Comparison of ENCODE assay signal across 9 cellular contexts in genomic region chr20:63740501-63741353, GRCh38. TPM values are rescaled to one million over a fixed set of nuclear protein-coding genes. Genes with fewer than 3 reads are reported as not detected.
DNase-seq lines count a peak whose midpoint lies in the region; ATAC-seq and TF ChIP-seq lines count a peak whose summit lies in the region.
"Had no signal": no experiment of that assay in that cellular context is flagged by ENCODE, and none has a peak within 500 bp of the region (broad histone marks: within the 10 kb centered on the region; RNA-seq: fewer than 3 reads in every experiment).

No MANE protein-coding gene starts in this region.

- intact Hi-C loops in upper lobe of right lung (cut with DNase I): no loop called here

- H3K4me3 ChIP-seq in CD8-positive, alpha-beta memory T cell (ENCODE audit: low read length): peak overlapping the region; percentile 66
- H3K4me3 ChIP-seq in HAP-1: peak overlapping the region; percentile 67
- peak overlapping the region; percentile 60 for H3K4me3 ChIP-seq in fibroblast of mammary gland (ENCODE audit: control insufficient read depth, low read depth, low read length)
- H3K4me3 ChIP-seq in muscle layer of duodenum (ENCODE audit: low read depth in 1 of 2, low read length in 2 of 2): peak overlapping the region; percentile 57 to 68
- peak overlapping the region; percentile 63 for H3K4me3 ChIP-seq in upper lobe of right lung

- POLR2A ChIA-PET in CD8-positive, alpha-beta memory T cell (lab: Charles Lee): interaction anchor here (0.5 to 1.7 kb wide), 10 partner anchors 10 to 136 kb away, joined by 3 to 16 read pairs (median 4); partner anchors contain the start of genes ARFRP1, GMEB2, TPD52L2 and ZGPAT

- no peaks in the 10 kb centered on the region for H3K9me3 ChIP-seq in CD8-positive, alpha-beta memory T cell (ENCODE audit: low read length)
- no peaks in the 10 kb centered on the region for H3K9me3 ChIP-seq in HAP-1
- no peaks in the 10 kb centered on the region for H3K9me3 ChIP-seq in muscle layer of duodenum (ENCODE audit: control insufficient read depth in 1 of 2, low read length in 2 of 2)
- no peaks in the 10 kb centered on the region for H3K9me3 ChIP-seq in upper lobe of right lung

- peak; percentile 23 to 63 (median 43) for DNase-seq in CD8-positive, alpha-beta memory T cell
- DNase-seq in HAP-1 (ENCODE audit: low spot score in 2 of 2): peak; percentile 53 to 83
- peak; percentile 81 for DNase-seq in NCI-H69 (lab: John Stamatoyannopoulos, UW)
- peak; percentile 35 to 36 for DNase-seq in activated T-cell treated with anti-CD3 and anti-CD28 coated beads, Interleukin-2, amount 50 U/mL, for 72 hours
- DNase-seq in fibroblast of mammary gland (ENCODE audit: low read depth): peak; percentile 89
- DNase-seq in upper lobe of right lung: peak; percentile 95

- no peaks in the 10 kb centered on the region for H3K27me3 ChIP-seq in CD8-positive, alpha-beta memory T cell (ENCODE audit: insufficient read depth, low read length, poor library complexity, severe bottlenecking)
- no peaks in the 10 kb centered on the region for H3K27me3 ChIP-seq in HAP-1 (ENCODE audit: low read depth)
- no peaks in the 10 kb centered on the region for H3K27me3 ChIP-seq in muscle layer of duodenum (ENCODE audit: low read depth, low read length)
- no peaks in the 10 kb centered on the region for H3K27me3 ChIP-seq in upper lobe of right lung

- H3K9me3 Mint-ChIP-seq in CD8-positive, alpha-beta memory T cell: no peaks in the 10 kb centered on the region
- no peaks in the 10 kb centered on the region for H3K9me3 Mint-ChIP-seq in activated T-cell treated with anti-CD3 and anti-CD28 coated beads, Interleukin-2, amount 50 U/mL, for 72 hours

- H3K27ac ChIP-seq in CD8-positive, alpha-beta memory T cell (ENCODE audit: low read depth, low read length): peak overlapping the region; percentile 38
- H3K27ac ChIP-seq in muscle layer of duodenum (ENCODE audit: low read length): no peak overlapping the region
- peak overlapping the region; percentile 86 for H3K27ac ChIP-seq in upper lobe of right lung

- peaks cover 11% of the 10 kb centered on the region for H3K36me3 ChIP-seq in CD8-positive, alpha-beta memory T cell (ENCODE audit: insufficient read depth, low read length)
- H3K36me3 ChIP-seq in HAP-1 (replicated peaks) (peaks cover 30% of the 10 kb centered on the region), muscle layer of duodenum (ENCODE audit: control insufficient read depth in 1 of 2, insufficient read depth in 2 of 2, low read length in 2 of 2) (peaks cover 0 to 30% of the 10 kb centered on the region in 2 donors), upper lobe of right lung (peaks cover 31% of the 10 kb centered on the region)

- CTCF ChIA-PET in CD8-positive, alpha-beta memory T cell (lab: Charles Lee): interaction anchor here (0.8 to 2.4 kb wide), 6 partner anchors 10 to 47 kb away, joined by 3 to 21 read pairs (median 4); partner anchors contain the start of genes ARFRP1 and ZGPAT

- peak in 1 of 2 donors; percentile 1 for ATAC-seq in activated T-cell treated with anti-CD3 and anti-CD28 coated beads, Interleukin-2, amount 50 U/mL, for 72 hours (replicated peaks in 1 of 2)
- ATAC-seq in upper lobe of right lung (peak; percentile 75), HG02678 (IDR thresholded peaks at IDR 0.05; ENCODE audit: unreplicated experiment) (no peak)

- peaks cover 24% of the 10 kb centered on the region for H3K4me1 ChIP-seq in CD8-positive, alpha-beta memory T cell (ENCODE audit: insufficient read depth, low read length)
- H3K4me1 ChIP-seq in HAP-1 (peaks cover 9% of the 10 kb centered on the region), muscle layer of duodenum (ENCODE audit: control insufficient read depth in 1 of 2, insufficient read depth in 2 of 2, low read length in 2 of 2) (peaks cover 0 to 32% of the 10 kb centered on the region in 2 donors), upper lobe of right lung (peaks cover 30% of the 10 kb centered on the region)

- peaks cover 0 to 22% (median 0%) of the 10 kb centered on the region in 3 donors for H3K36me3 Mint-ChIP-seq in CD8-positive, alpha-beta memory T cell
- no peaks in the 10 kb centered on the region for H3K36me3 Mint-ChIP-seq in activated T-cell treated with anti-CD3 and anti-CD28 coated beads, Interleukin-2, amount 50 U/mL, for 72 hours (ENCODE audit: insufficient read depth in 2 of 2)

- H3K4me1 Mint-ChIP-seq in CD8-positive, alpha-beta memory T cell: peaks cover 7 to 20% (median 10%) of the 10 kb centered on the region in 3 donors
- peaks cover 15% of the 10 kb centered on the region for H3K4me1 Mint-ChIP-seq in activated T-cell treated with anti-CD3 and anti-CD28 coated beads, Interleukin-2, amount 50 U/mL, for 72 hours (ENCODE audit: low read depth)

- peak overlapping the region; percentile 59 to 87 (median 66) for H3K4me3 Mint-ChIP-seq in CD8-positive, alpha-beta memory T cell
- peak overlapping the region; percentile 58 to 60 for H3K4me3 Mint-ChIP-seq in activated T-cell treated with anti-CD3 and anti-CD28 coated beads, Interleukin-2, amount 50 U/mL, for 72 hours

- H3K27ac Mint-ChIP-seq in CD8-positive, alpha-beta memory T cell: peak overlapping the region in 3 of 8 donors; percentile 36 to 58 (median 55)
- no peak overlapping the region for H3K27ac Mint-ChIP-seq in activated T-cell treated with anti-CD3 and anti-CD28 coated beads, Interleukin-2, amount 50 U/mL, for 72 hours

- in situ Hi-C loops in HAP-1 (cut with MboI; ENCODE audit: low sequenced_read_pairs): no loop called here

- peaks cover 0 to 3% of the 10 kb centered on the region in 2 donors for H3K27me3 Mint-ChIP-seq in CD8-positive, alpha-beta memory T cell
- H3K27me3 Mint-ChIP-seq in activated T-cell treated with anti-CD3 and anti-CD28 coated beads, Interleukin-2, amount 50 U/mL, for 72 hours (ENCODE audit: low read depth): no peaks in the 10 kb centered on the region

- TF ChIP-seq CTCF in fibroblast of mammary gland (conservative IDR thresholded peaks at IDR 0.05; ENCODE audit: control insufficient read depth, insufficient read depth, low read depth, low read length) (no peak), upper lobe of right lung (IDR thresholded peaks at IDR 0.05) (no peak)

RNA-seq across cellular contexts. Expression of gene SLC2A4RG, which starts 1.2 kb away (rescaled TPM):
- 10 to 100 TPM; 37.5 to 40.6 TPM for total RNA-seq in CD8-positive, alpha-beta memory T cell
- polyA plus RNA-seq in CD8-positive, alpha-beta memory T cell: 7.8 TPM
- 10 to 100 TPM; 43.5 to 47.0 TPM for total RNA-seq in activated T-cell treated with anti-CD3 and anti-CD28 coated beads, Interleukin-2, amount 50 U/mL, for 72 hours
- total RNA-seq in upper lobe of right lung: 64.1 TPM

RNA-seq across cellular contexts. Expression of gene LIME1, which starts 4.3 kb away (rescaled TPM):
- 10 to 100 TPM; 18.4 to 19.6 TPM for total RNA-seq in CD8-positive, alpha-beta memory T cell
- polyA plus RNA-seq in CD8-positive, alpha-beta memory T cell: 366 TPM
- 10 to 100 TPM; 13.4 to 21.1 TPM for total RNA-seq in activated T-cell treated with anti-CD3 and anti-CD28 coated beads, Interleukin-2, amount 50 U/mL, for 72 hours
- 7.8 TPM for total RNA-seq in upper lobe of right lung

RNA-seq across cellular contexts. Expression of gene ZGPAT, which starts 32.9 kb away (rescaled TPM):
- total RNA-seq in CD8-positive, alpha-beta memory T cell: 10 to 100 TPM; 29.7 to 29.9 TPM
- polyA plus RNA-seq in CD8-positive, alpha-beta memory T cell: 77.5 TPM
- total RNA-seq in activated T-cell treated with anti-CD3 and anti-CD28 coated beads, Interleukin-2, amount 50 U/mL, for 72 hours: 10 to 100 TPM; 24.3 to 28.0 TPM
- total RNA-seq in upper lobe of right lung: 27.6 TPM

RNA-seq across cellular contexts. Expression of gene ARFRP1, which starts 33.0 kb away (rescaled TPM):
- 10 to 100 TPM; 63.7 to 72.8 TPM for total RNA-seq in CD8-positive, alpha-beta memory T cell
- polyA plus RNA-seq in CD8-positive, alpha-beta memory T cell: 73.9 TPM
- 10 to 100 TPM; 55.1 to 70.9 TPM for total RNA-seq in activated T-cell treated with anti-CD3 and anti-CD28 coated beads, Interleukin-2, amount 50 U/mL, for 72 hours
- total RNA-seq in upper lobe of right lung: 49.4 TPM

RNA-seq across cellular contexts. Expression of gene TNFRSF6B, which starts 44.3 kb away (rescaled TPM):
- total RNA-seq in CD8-positive, alpha-beta memory T cell: not detected
- 0.22 TPM for polyA plus RNA-seq in CD8-positive, alpha-beta memory T cell
- 1 to 10 TPM; 1.0 to 1.2 TPM for total RNA-seq in activated T-cell treated with anti-CD3 and anti-CD28 coated beads, Interleukin-2, amount 50 U/mL, for 72 hours
- total RNA-seq in upper lobe of right lung: 14.4 TPM
- total RNA-seq: activated CD8-positive, alpha-beta memory T cell treated with anti-CD3 and anti-CD28 coated beads for 36 hours had no signal

Comparison
In these comparisons a context has a peak if more than half of its experiments do, and no peak if none do; other contexts are left out.
1. DNase-seq: peak in every context shown above with its lines; median percentile 95 in upper lobe of right lung; 89 in fibroblast of mammary gland; 81 in NCI-H69; 68 in HAP-1; 43 in CD8-positive, alpha-beta memory T cell; 36 in activated T-cell treated with anti-CD3 and anti-CD28 coated beads, Interleukin-2, amount 50 U/mL, for 72 hours.